20 cellular contexts compared by ENCODE assay signal in the genomic region with DNA sequence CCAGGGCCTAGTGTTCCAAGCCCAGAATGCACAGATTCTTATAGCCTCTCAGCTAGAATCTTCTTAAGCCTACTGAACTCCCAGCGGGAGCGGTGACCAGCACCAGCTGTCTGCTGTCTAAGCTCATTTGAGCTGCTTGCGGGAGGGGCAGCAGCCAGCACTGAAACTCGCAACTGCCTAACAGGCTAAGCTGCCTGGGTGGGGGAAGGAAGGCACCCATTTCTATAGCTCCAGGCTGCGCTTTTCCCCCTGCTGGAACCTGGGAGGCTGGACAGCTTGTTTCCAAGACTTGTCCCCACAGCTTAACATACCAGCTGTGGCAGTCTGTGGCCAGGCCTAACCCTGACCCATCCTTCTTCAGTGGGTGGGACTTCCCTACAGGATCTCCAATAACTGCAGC.
"Had no signal": no experiment of that assay in that cellular context is flagged by ENCODE, and none has a peak within 500 bp of the region (broad histone marks: within the 10 kb centered on the region; RNA-seq: fewer than 3 reads in every experiment).

No MANE protein-coding gene starts in this region.

- H3K9me3 ChIP-seq: body of pancreas, colonic mucosa, esophagus squamous epithelium, thyroid gland had no signal

- DNase-seq: activated B cell treated with CpG ODN at 0.5 μM for 24 hours; activated CD4-positive, alpha-beta T cell treated with anti-CD3 and anti-CD28 coated beads for 48 hours; activated CD8-positive, alpha-beta T cell treated with anti-CD3 and anti-CD28 coated beads for 36 hours; activated effector memory CD4-positive, alpha-beta T cell treated with anti-CD3 and anti-CD28 coated beads, Interleukin-2, amount 50 U/mL, for 16 hours; activated T-cell treated with anti-CD3 and anti-CD28 coated beads, Interleukin-2, amount 50 U/mL, for 48 hours; amniotic stem cell; body of pancreas; caudate nucleus; colonic mucosa; effector CD4-positive, alpha-beta T cell; esophagus squamous epithelium; hippocampal formation; left ventricle myocardium superior; nephron progenitor cell; stimulated activated CD4-positive, alpha-beta T cell treated with anti-CD3 and anti-CD28 coated beads, Interleukin-12 subunit alpha, Interleukin-12 subunit beta, amount 100 ng/mL, for 4 hours; stimulated activated CD4-positive, alpha-beta T cell treated with anti-CD3 and anti-CD28 coated beads, Interleukin-2, amount 100 ng/mL, for 24 hours; T-helper 17 cell; thyroid gland had no signal

- H3K36me3 ChIP-seq: colonic mucosa, esophagus squamous epithelium, thyroid gland had no signal

- H3K4me1 ChIP-seq: colonic mucosa, esophagus squamous epithelium, thyroid gland had no signal

- H3K27me3 Mint-ChIP-seq: activated B cell treated with CpG ODN at 0.5 μM for 24 hours; activated CD8-positive, alpha-beta T cell treated with anti-CD3 and anti-CD28 coated beads for 36 hours; activated naive CD8-positive, alpha-beta T cell; stimulated activated memory B cell treated with anti-CD40 and anti-IgM and Interleukin-4, amounts not matched to agents 10 μg/mL and 1 μg/mL and 100 μg/mL, for 72 hours; T-helper 17 cell had no signal

- H3K4me3 ChIP-seq: body of pancreas, colonic mucosa, esophagus squamous epithelium, thyroid gland had no signal

- H3K4me1 Mint-ChIP-seq: activated B cell treated with CpG ODN at 0.5 μM for 24 hours; nephron progenitor cell; stimulated activated memory B cell treated with anti-CD40 and anti-IgM and Interleukin-4, amounts not matched to agents 10 μg/mL and 1 μg/mL and 100 μg/mL, for 72 hours; T-helper 17 cell had no signal

- ATAC-seq: activated CD8-positive, alpha-beta T cell treated with anti-CD3 and anti-CD28 coated beads for 36 hours; body of pancreas; left ventricle myocardium superior; stimulated activated memory B cell treated with anti-CD40 and anti-IgM and Interleukin-4, amounts not matched to agents 10 μg/mL and 1 μg/mL and 100 μg/mL, for 72 hours; T-helper 17 cell had no signal

- H3K36me3 Mint-ChIP-seq: activated naive CD8-positive, alpha-beta T cell; stimulated activated memory B cell treated with anti-CD40 and anti-IgM and Interleukin-4, amounts not matched to agents 10 μg/mL and 1 μg/mL and 100 μg/mL, for 72 hours had no signal

- H3K27me3 ChIP-seq: body of pancreas, colonic mucosa, esophagus squamous epithelium, thyroid gland had no signal

- H3K4me3 Mint-ChIP-seq: activated B cell treated with CpG ODN at 0.5 μM for 24 hours; activated CD8-positive, alpha-beta T cell treated with anti-CD3 and anti-CD28 coated beads for 36 hours; activated naive CD8-positive, alpha-beta T cell; nephron progenitor cell; stimulated activated memory B cell treated with anti-CD40 and anti-IgM and Interleukin-4, amounts not matched to agents 10 μg/mL and 1 μg/mL and 100 μg/mL, for 72 hours; T-helper 17 cell had no signal

- H3K27ac Mint-ChIP-seq: activated B cell treated with CpG ODN at 0.5 μM for 24 hours; activated CD8-positive, alpha-beta T cell treated with anti-CD3 and anti-CD28 coated beads for 36 hours; activated naive CD8-positive, alpha-beta T cell; nephron progenitor cell; stimulated activated memory B cell treated with anti-CD40 and anti-IgM and Interleukin-4, amounts not matched to agents 10 μg/mL and 1 μg/mL and 100 μg/mL, for 72 hours; T-helper 17 cell had no signal

- H3K27ac ChIP-seq: body of pancreas, colonic mucosa, esophagus squamous epithelium, thyroid gland had no signal
